In the genomic region with DNA sequence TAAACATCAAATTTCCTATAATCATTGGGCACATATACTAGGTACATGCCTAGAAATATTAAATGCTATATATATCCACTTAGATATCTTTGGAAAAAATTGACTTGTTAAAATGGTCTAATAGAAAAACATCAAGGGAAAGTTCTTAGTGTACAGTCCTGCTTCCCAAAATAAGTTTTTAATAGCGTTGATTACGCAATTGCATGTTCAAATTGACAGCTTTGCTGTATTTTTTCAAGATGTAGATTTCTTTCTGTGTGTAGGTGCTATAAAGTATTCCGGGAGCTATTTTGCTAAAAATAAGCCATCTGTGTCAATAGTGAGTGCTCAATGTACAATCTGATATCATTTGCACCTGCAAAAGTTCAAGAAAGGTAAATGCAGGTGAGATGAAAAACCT, we compare ENCODE assay signal across 28 cellular contexts.
"Had no signal": no experiment of that assay in that cellular context is flagged by ENCODE, and none has a peak within 500 bp of the region (broad histone marks: within the 10 kb centered on the region; RNA-seq: fewer than 3 reads in every experiment).

No MANE protein-coding gene starts in this region.

- H3K27me3 ChIP-seq: brain microvascular endothelial cell, esophagus muscularis mucosa, foreskin keratinocyte, gastrocnemius medialis, heart left ventricle had no signal

- DNase-seq: activated CD4-positive, alpha-beta T cell treated with anti-CD3 and anti-CD28 coated beads for 1 hour; activated CD4-positive, alpha-beta T cell treated with anti-CD3 and anti-CD28 coated beads for 4 hours; activated CD4-positive, alpha-beta T cell treated with anti-CD3 and anti-CD28 coated beads, Interleukin-2, amount 50 U/mL, for 1 hour; activated CD4-positive, alpha-beta T cell treated with anti-CD3 and anti-CD28 coated beads, Interleukin-2, amount 50 U/mL, for 48 hours; activated CD8-positive, alpha-beta memory T cell treated with anti-CD3 and anti-CD28 coated beads for 24 hours; activated CD8-positive, alpha-beta T cell treated with anti-CD3 and anti-CD28 coated beads for 36 hours; activated effector memory CD4-positive, alpha-beta T cell treated with Interleukin-2 at 50 U/mL for 16 hours; activated gamma-delta T cell treated with Interleukin-2 at 50 U/mL for 16 hours; activated naive CD4-positive, alpha-beta T cell treated with anti-CD3 and anti-CD28 coated beads, Interleukin-2, amount 50 U/mL, for 16 hours; activated naive CD4-positive, alpha-beta T cell treated with Interleukin-2 at 50 U/mL for 16 hours; activated T-cell treated with anti-CD3 and anti-CD28 coated beads, Interleukin-2, amount 50 U/mL, for 4 hours; amniotic stem cell; anterior cingulate cortex; brain microvascular endothelial cell; cortex of kidney; dermis blood vessel endothelial cell; effector CD4-positive, alpha-beta T cell; effector memory CD8-positive, alpha-beta T cell; erythroblast; foreskin keratinocyte; gastrocnemius medialis; glutamatergic neuron; heart left ventricle; T-helper 2 cell had no signal

- H3K27ac ChIP-seq: brain microvascular endothelial cell, esophagus muscularis mucosa, foreskin keratinocyte, gastrocnemius medialis, heart left ventricle, VCaP had no signal

- H3K36me3 ChIP-seq: brain microvascular endothelial cell, esophagus muscularis mucosa, gastrocnemius medialis, heart left ventricle had no signal

- ATAC-seq: activated CD8-positive, alpha-beta T cell treated with anti-CD3 and anti-CD28 coated beads for 36 hours; activated T-cell treated with anti-CD3 and anti-CD28 coated beads, Interleukin-2, amount 50 U/mL, for 4 hours; activated T-helper 17 cell treated with anti-CD3 and anti-CD28 coated beads, Interleukin-2, amount 50 U/mL, for 72 hours; effector memory CD8-positive, alpha-beta T cell; foreskin keratinocyte; gastrocnemius medialis; heart left ventricle; WTC11 had no signal

- H3K9me3 ChIP-seq: esophagus muscularis mucosa, gastrocnemius medialis had no signal

- H3K4me3 ChIP-seq: esophagus muscularis mucosa, gastrocnemius medialis, heart left ventricle had no signal
